Comparison of ENCODE assay signal across 33 cellular contexts in genomic region chr17:73785466-73785865, GRCh38.
DNase-seq lines count a peak whose midpoint lies in the region; ATAC-seq, FAIRE-seq and TF ChIP-seq lines count a peak whose summit lies in the region.
"Had no signal": no experiment of that assay in that cellular context is flagged by ENCODE, and none has a peak within 500 bp of the region (broad histone marks: within the 10 kb centered on the region; RNA-seq: fewer than 3 reads in every experiment).

No MANE protein-coding gene starts in this region.

- H3K4me2 ChIP-seq in HepG2 (ENCODE audit: low read depth, low read length), result no peak overlapping the region
- H3K4me2 ChIP-seq in H1 (ENCODE audit: insufficient read depth in 1 of 2, low read depth in 2 of 2, low read length in 2 of 2), result no peak overlapping the region

- H3K9ac ChIP-seq in HepG2 (ENCODE audit: insufficient read depth, low read depth, low read length), result no peak overlapping the region
- no peak overlapping the region for H3K9ac ChIP-seq in H1 (replicated peaks in 1 of 4; ENCODE audit: extremely low read depth in 1 of 4, low read depth in 3 of 4, low read length in 3 of 4)

- peak overlapping the region; percentile 67; the same call in 1 of the 2 replicates for H2AK5ac ChIP-seq in H1 (ENCODE audit: low read depth, low read length)

- no peak overlapping the region for H4K91ac ChIP-seq in H1 (replicated peaks; ENCODE audit: insufficient read length, low read length)

- H4K20me1 ChIP-seq in HepG2 (ENCODE audit: insufficient read depth, low read length) (no peaks in the 10 kb centered on the region), H1 (replicated peaks in 1 of 2; ENCODE audit: control insufficient read depth in 1 of 2, insufficient read depth in 2 of 2, low read length in 2 of 2) (no peaks in the 10 kb centered on the region)

- WGBS in HepG2 (ENCODE audit: low lambda C conversion rate), result 54% methylated on average over 12 of the region's 12 CpGs
- 26% methylated on average over 5 of the region's 12 CpGs for WGBS in right lobe of liver (ENCODE audit: insufficient coverage, low coverage, low lambda C conversion rate, missing lambda C conversion rate)
- 76% methylated on average over 12 of the region's 12 CpGs; no CpG with 5 or more reads in 1 of the 2 experiments for WGBS in H1 (ENCODE audit: extremely low coverage in 1 of 2, insufficient coverage in 1 of 2, insufficient read length in 1 of 2, insufficient replicate concordance in 2 of 2, low coverage in 1 of 2, low lambda C conversion rate in 2 of 2, missing lambda C conversion rate in 1 of 2), 2 experiments

- H3K4me3 ChIP-seq in HepG2 (replicated peaks in 1 of 3; ENCODE audit: insufficient read depth in 1 of 3, low read depth in 2 of 3, low read length in 3 of 3) (no peak overlapping the region), right lobe of liver (no peak overlapping the region), H1 (ENCODE audit: extremely low read depth in 1 of 4, insufficient read depth in 2 of 4, low read depth in 3 of 4, low read length in 4 of 4) (no peak overlapping the region), A673 (ENCODE audit: low read depth, low read length, poor library complexity, severe bottlenecking) (no peak overlapping the region)
- H3K4me3 ChIP-seq: left lung, sigmoid colon, SJSA1, thoracic aorta had no signal

- H2BK120ac ChIP-seq in H1 (replicated peaks; ENCODE audit: low read depth, low read length), result no peak overlapping the region

- CTCF ChIA-PET in HepG2 (lab: Yijun Ruan, JAX; ENCODE audit: low intra/inter-chr PET ratio, low total read pairs) (no interaction called here), H1 (lab: Charles Lee; ENCODE audit: partially characterized antibody) (interaction anchor here (0.8 to 9.0 kb wide), 16 partner anchors 11 to 414 kb away, joined by 3 to 44 read pairs (median 4); no protein-coding TSS in a partner anchor), A673 (lab: Charles Lee) (no interaction called here)

- peak overlapping the region; percentile 63; the same call in 1 of the 2 replicates for H2BK15ac ChIP-seq in H1 (ENCODE audit: low read length)

- H3K4me1 ChIP-seq in HepG2 (ENCODE audit: insufficient read depth, low read length) (peaks cover 65% of the 10 kb centered on the region), right lobe of liver (no peaks in the 10 kb centered on the region), H1 (replicated peaks in 1 of 4; ENCODE audit: control insufficient read depth in 3 of 4, insufficient read depth in 4 of 4, low read length in 3 of 4) (peaks cover 11 to 32% (median 17%) of the 10 kb centered on the region in 4 experiments), A673 (ENCODE audit: insufficient read depth, low read length, poor library complexity, severe bottlenecking) (no peaks in the 10 kb centered on the region)
- H3K4me1 ChIP-seq: left lung, sigmoid colon, SJSA1 had no signal

- no peak overlapping the region for H2BK5ac ChIP-seq in H1 (ENCODE audit: low read depth, low read length)

- no peaks in the 10 kb centered on the region for H3K23me2 ChIP-seq in H1 (ENCODE audit: low read depth, low read length)

- H3K18ac ChIP-seq in H1 (ENCODE audit: extremely low read depth, low read length), result no peak overlapping the region

- H3K9me3 ChIP-seq in HepG2 (ENCODE audit: low read length) (no peaks in the 10 kb centered on the region), right lobe of liver (no peaks in the 10 kb centered on the region), H1 (ENCODE audit: insufficient read depth in 2 of 2, low read depth in 1 of 2, low read length in 1 of 2) (no peaks in the 10 kb centered on the region), A673 (ENCODE audit: low read depth, low read length, poor library complexity, severe bottlenecking) (no peaks in the 10 kb centered on the region)
- H3K9me3 ChIP-seq: left lung, sigmoid colon, SJSA1, thoracic aorta had no signal

- no peak for TF ChIP-seq POLR2A in HepG2 (IDR thresholded peaks at IDR 0.05; ENCODE audit: insufficient read depth in 1 of 2, low read depth in 2 of 2, low read length in 2 of 2)
- TF ChIP-seq POLR2A in right lobe of liver (IDR thresholded peaks at IDR 0.05), result no peak
- no peak for TF ChIP-seq POLR2A in H1 (IDR thresholded peaks at IDR 0.05; ENCODE audit: control extremely low read depth in 1 of 2, low read depth in 2 of 2, low read length in 2 of 2)

- no peak overlapping the region for H3K23ac ChIP-seq in H1 (ENCODE audit: insufficient read length)

- FAIRE-seq in HepG2 (lab: Jason Lieb, UNC), result no peak
- FAIRE-seq in H1 (lab: Jason Lieb, UNC), result no peak
- peak; percentile 79 for FAIRE-seq in urothelium cell line (lab: Jason Lieb, UNC)
- FAIRE-seq: D721Med, H54, islet of Langerhans had no signal

- H3K79me1 ChIP-seq in H1 (ENCODE audit: low read depth, low read length), result 0 out of 2 replicates have a peak, but pooled peaks cover 3% of the 10 kb centered on the region

- POLR2A ChIA-PET in HepG2 (lab: Yijun Ruan, JAX), result no interaction called here
- POLR2A ChIA-PET in H1 (lab: Charles Lee; ENCODE audit: partially characterized antibody), result no interaction called here
- POLR2A ChIA-PET in A673 (lab: Charles Lee; ENCODE audit: low non-redundant PET), result no interaction called here

- no TSS peak for BruUV-seq in HepG2 (replicated peaks; lab: Mats Ljungman, UMichigan)
- no TSS peak for BruUV-seq in A673 (replicated peaks; lab: Mats Ljungman, UMichigan)

- H4K8ac ChIP-seq in H1 (ENCODE audit: extremely low read depth, insufficient read depth, low read length), result no peak overlapping the region

- TF ChIP-seq CTCF in HepG2 (CRISPR knock-in tag; IDR thresholded peaks at IDR 0.05), result no peak
- TF ChIP-seq CTCF in right lobe of liver (IDR thresholded peaks at IDR 0.05), result no peak
- TF ChIP-seq CTCF in H1 (IDR thresholded peaks at IDR 0.05; ENCODE audit: control extremely low read depth in 1 of 3, insufficient read depth in 1 of 3, low read depth in 1 of 3, low read length in 3 of 3), result no peak
- TF ChIP-seq CTCF in A673 (conservative IDR thresholded peaks at IDR 0.05; ENCODE audit: low read depth, low read length), result no peak

- H4K5ac ChIP-seq in H1 (ENCODE audit: insufficient read length, low read depth, low read length), result no peak overlapping the region

- no peak overlapping the region for H3K4ac ChIP-seq in H1 (replicated peaks; ENCODE audit: insufficient read length, low read depth, low read length)

- ATAC-seq in HepG2 (no peak), right lobe of liver (no peak), HG03342 (IDR thresholded peaks at IDR 0.05; ENCODE audit: unreplicated experiment) (no peak)
- ATAC-seq: left lung; stimulated activated naive CD8-positive, alpha-beta T cell treated with anti-CD3 and anti-CD28 coated beads, Interleukin-15, amount 100 ng/mL, for 72 hours had no signal

- H3K27ac ChIP-seq in HepG2 (ENCODE audit: extremely low read length, insufficient read depth, low read length), result no peak overlapping the region
- no peak overlapping the region for H3K27ac ChIP-seq in right lobe of liver
- no peak overlapping the region for H3K27ac ChIP-seq in H1 (ENCODE audit: low read depth, low read length)
- no peak overlapping the region for H3K27ac ChIP-seq in A673 (ENCODE audit: low read depth, low read length, poor library complexity, severe bottlenecking)
- H3K27ac ChIP-seq: 22Rv1, left lung, sigmoid colon, SJSA1, thoracic aorta had no signal

- H2BK12ac ChIP-seq in H1 (ENCODE audit: low read depth, low read length), result no peak overlapping the region

- no peaks in the 10 kb centered on the region for H3K36me3 ChIP-seq in HepG2 (replicated peaks in 1 of 2; ENCODE audit: control insufficient read depth in 1 of 2, insufficient read depth in 2 of 2, low read length in 2 of 2)
- no peaks in the 10 kb centered on the region for H3K36me3 ChIP-seq in right lobe of liver
- no peaks in the 10 kb centered on the region for H3K36me3 ChIP-seq in H1 (ENCODE audit: control insufficient read depth in 2 of 4, insufficient read depth in 4 of 4, low read length in 3 of 4)
- no peaks in the 10 kb centered on the region for H3K36me3 ChIP-seq in A673 (ENCODE audit: insufficient read depth, low read length, poor library complexity, severe bottlenecking)
- H3K36me3 ChIP-seq: left lung, sigmoid colon, SJSA1, thoracic aorta had no signal

- TF ChIP-seq EP300 in HepG2 (IDR thresholded peaks at IDR 0.05; ENCODE audit: low read depth in 2 of 2, low read length in 2 of 2) (no peak), HepG2 (CRISPR knock-in tag; IDR thresholded peaks at IDR 0.05; ENCODE audit: borderline replicate concordance) (no peak), H1 (IDR thresholded peaks at IDR 0.05; ENCODE audit: borderline replicate concordance in 1 of 2, low read depth in 2 of 2, low read length in 2 of 2) (no peak)

- H2AFZ ChIP-seq in HepG2 (ENCODE audit: low read length), result no peak overlapping the region
- no peak overlapping the region for H2AFZ ChIP-seq in H1 (ENCODE audit: low read length)

- H2BK20ac ChIP-seq in H1 (ENCODE audit: low read length), result no peak overlapping the region

- H3K14ac ChIP-seq in H1 (ENCODE audit: insufficient read length), result no peak overlapping the region

- no peak overlapping the region for H3K56ac ChIP-seq in H1 (replicated peaks; ENCODE audit: insufficient read length, low read depth, low read length)

- intact Hi-C loops in HepG2 (cut with micrococcal nuclease; ENCODE audit: unreplicated experiment) (no loop called here), right lobe of liver (cut with DNase I) (no loop called here), A673 (cut with micrococcal nuclease; ENCODE audit: unreplicated experiment) (no loop called here)

- H3K27me3 ChIP-seq in HepG2 (ENCODE audit: control insufficient read depth in 1 of 2, insufficient read depth in 2 of 2, low read length in 2 of 2) (peaks cover 2 to 20% of the 10 kb centered on the region in 2 experiments; a peak in 4 of 5 replicates), right lobe of liver (no peaks in the 10 kb centered on the region), H1 (replicated peaks in 1 of 4; ENCODE audit: control insufficient read depth in 3 of 4, extremely low read depth in 1 of 4, insufficient read depth in 3 of 4, low read length in 3 of 4) (no peaks in the 10 kb centered on the region; a peak in 1 of 7 replicates), A673 (replicated peaks; ENCODE audit: insufficient read depth, low read depth, low read length, poor library complexity) (peaks cover 51% of the 10 kb centered on the region)

- no peaks in the 10 kb centered on the region for H3K79me2 ChIP-seq in HepG2 (ENCODE audit: insufficient read depth, low read length)
- H3K79me2 ChIP-seq in H1 (ENCODE audit: control insufficient read depth in 1 of 2, insufficient read depth in 2 of 2, low read length in 2 of 2), result no peaks in the 10 kb centered on the region

- TF ChIP-seq RAD21 in HepG2 (CRISPR knock-in tag; IDR thresholded peaks at IDR 0.05) (no peak), H1 (IDR thresholded peaks at IDR 0.05 in 1 of 2, conservative IDR thresholded peaks at IDR 0.05 in 1 of 2; ENCODE audit: low read depth in 2 of 2, low read length in 2 of 2) (no peak)

- in situ Hi-C loops in HepG2 (cut with HindIII; ENCODE audit: extremely low pct_ligation_motif_present, low pct_unique_long_range_greater_than_20kb), result loop anchor here (25.0 kb wide), 1 partner anchor 652 kb away; the partner anchor contains the start of gene GPRC5C

- peak; percentile 57 for DNase-seq in DMS 273 (lab: John Stamatoyannopoulos, UW; ENCODE audit: unreplicated experiment)
- DNase-seq in DMS 273 treated with DMSO at 0.1 percent for 48 hours (lab: John Stamatoyannopoulos, UW), result no peak
- DNase-seq in HepG2 (ENCODE audit: low spot score), result no peak
- no peak for DNase-seq in right lobe of liver
- DNase-seq in H1 (ENCODE audit: low read depth in 1 of 2, low spot score in 2 of 2), result no peak
- DNase-seq in urothelium cell line (ENCODE audit: low spot score), result no peak
- no peak for DNase-seq in A673 (ENCODE audit: low spot score)
- DNase-seq: activated CD4-positive, alpha-beta T cell treated with anti-CD3 and anti-CD28 coated beads for 48 hours; activated CD8-positive, alpha-beta memory T cell treated with anti-CD3 and anti-CD28 coated beads for 24 hours; activated gamma-delta T cell; activated naive CD8-positive, alpha-beta T cell treated with anti-CD3 and anti-CD28 coated beads for 36 hours; activated T-cell treated with anti-CD3 and anti-CD28 coated beads for 4 hours; anterior cingulate cortex; CD4-positive, CD25-positive, alpha-beta regulatory T cell; cortex of kidney; KG1; left lung; mesenchymal stem cell; NCI-H1092 treated with DMSO at 0.1 percent for 48 hours; NCI-H2081; NCI-H510A; sigmoid colon; stimulated activated CD4-positive, alpha-beta T cell treated with anti-CD3 and anti-CD28 coated beads, Interleukin-12 subunit alpha, Interleukin-12 subunit beta, amount 100 ng/mL, for 4 hours; stimulated activated CD4-positive, alpha-beta T cell treated with anti-CD3 and anti-CD28 coated beads, Interleukin-2, amount 100 ng/mL, for 48 hours; stimulated activated naive CD8-positive, alpha-beta T cell treated with anti-CD3 and anti-CD28 coated beads, Interleukin-15, amount 100 ng/mL, for 72 hours; T1000 had no signal
